ENCODE assay signal across 16 cellular contexts in genomic region chr14:69004731-69005431, GRCh38. TPM values are rescaled to one million over a fixed set of nuclear protein-coding genes. Genes with fewer than 3 reads are reported as not detected.
DNase-seq lines count a peak whose midpoint lies in the region; ATAC-seq lines count a peak whose summit lies in the region.
"Had no signal": no experiment of that assay in that cellular context is flagged by ENCODE, and none has a peak within 500 bp of the region (broad histone marks: within the 10 kb centered on the region; RNA-seq: fewer than 3 reads in every experiment).

No MANE protein-coding gene starts in this region.

- no peak overlapping the region for H3K23ac ChIP-seq in trophoblast cell (ENCODE audit: low read length)

- H4K91ac ChIP-seq in trophoblast cell (ENCODE audit: low read depth, low read length): peak overlapping the region; percentile 42

- no peak overlapping the region for H2AK5ac ChIP-seq in trophoblast cell (ENCODE audit: low read length)

- H2AFZ ChIP-seq in GM23248 (peak overlapping the region; percentile 75), trophoblast cell (ENCODE audit: insufficient read depth, low read length, poor library complexity) (no peak overlapping the region)

- peaks cover 17% of the 10 kb centered on the region for H3K4me1 Mint-ChIP-seq in T-helper 17 cell
- H3K4me1 Mint-ChIP-seq: activated CD8-positive, alpha-beta memory T cell treated with anti-CD3 and anti-CD28 coated beads, Interleukin-2, amount 10 ng/mL, durations not matched to agents 7 days and 5 days had no signal

- H4K12ac ChIP-seq in trophoblast cell (ENCODE audit: low read depth, low read length): no peak overlapping the region

- H2BK5ac ChIP-seq in trophoblast cell (ENCODE audit: low read depth, low read length, poor library complexity): no peak overlapping the region

- H3K27ac Mint-ChIP-seq in T-helper 17 cell: no peak overlapping the region
- H3K27ac Mint-ChIP-seq: activated CD8-positive, alpha-beta memory T cell treated with anti-CD3 and anti-CD28 coated beads, Interleukin-2, amount 10 ng/mL, durations not matched to agents 7 days and 5 days; activated naive CD4-positive, alpha-beta T cell treated with anti-CD3 and anti-CD28 coated beads, Interleukin-2, amount 50 U/mL, for 24 hours had no signal

- peak overlapping the region; percentile 41 for H3K14ac ChIP-seq in trophoblast cell (ENCODE audit: low read length)

- H2BK120ac ChIP-seq in trophoblast cell (ENCODE audit: insufficient read depth, low read length, poor library complexity): peak overlapping the region; percentile 53

- peak overlapping the region; percentile 65 for H3K9ac ChIP-seq in GM23248
- no peak overlapping the region for H3K9ac ChIP-seq in trophoblast cell (ENCODE audit: low read length)
- H3K9ac ChIP-seq: BLaER1 treated with 17β-estradiol and CSF1 and Interleukin-3, amounts not matched to agents 10 nM and 100 nM had no signal

- no peaks in the 10 kb centered on the region for H4K20me1 ChIP-seq in GM23248 (ENCODE audit: insufficient read depth)
- H4K20me1 ChIP-seq: BLaER1 treated with 17β-estradiol and CSF1 and Interleukin-3, amounts not matched to agents 10 nM and 100 nM had no signal

- H3K36me3 ChIP-seq in GM23248 (ENCODE audit: low read depth) (no peaks in the 10 kb centered on the region), trophoblast cell (ENCODE audit: control insufficient read depth in 1 of 2, insufficient read depth in 2 of 2, low read length in 2 of 2) (no peaks in the 10 kb centered on the region)
- H3K36me3 ChIP-seq: BLaER1 treated with 17β-estradiol and CSF1 and Interleukin-3, amounts not matched to agents 10 nM and 100 nM; colonic mucosa; gastrocnemius medialis; WERI-Rb-1 had no signal

- H3K4me3 Mint-ChIP-seq in T-helper 17 cell: peak overlapping the region; percentile 63
- H3K4me3 Mint-ChIP-seq: activated CD8-positive, alpha-beta memory T cell treated with anti-CD3 and anti-CD28 coated beads, Interleukin-2, amount 10 ng/mL, durations not matched to agents 7 days and 5 days; activated naive CD4-positive, alpha-beta T cell treated with anti-CD3 and anti-CD28 coated beads, Interleukin-2, amount 50 U/mL, for 24 hours had no signal

- no peaks in the 10 kb centered on the region for H3K9me2 ChIP-seq in GM23248 (ENCODE audit: insufficient read depth)

- peak; percentile 65 for DNase-seq in GM23248
- no peak for DNase-seq in T-helper 17 cell
- peak; percentile 58 for DNase-seq in fibroblast of peridontal ligament (ENCODE audit: extremely low read depth)
- no peak for DNase-seq in trophoblast cell
- DNase-seq in stimulated activated CD4-positive, alpha-beta T cell treated with anti-CD3 and anti-CD28 coated beads, Interleukin-4, amount 100 ng/mL, for 1 hour: no peak
- DNase-seq in activated gamma-delta T cell treated with Interleukin-2 at 50 U/mL for 16 hours: no peak
- DNase-seq: activated CD8-positive, alpha-beta memory T cell treated with anti-CD3 and anti-CD28 coated beads, Interleukin-2, amount 10 ng/mL, durations not matched to agents 7 days and 5 days; NCI-H1930; stimulated activated naive CD8-positive, alpha-beta T cell treated with anti-CD3 and anti-CD28 coated beads, Interleukin-15, Interleukin-2, amounts not matched to agents 100 U/mL and 50 U/mL, for 24 hours; WERI-Rb-1 had no signal

- ATAC-seq in T-helper 17 cell: no peak
- no peak for ATAC-seq in HG03520 (IDR thresholded peaks at IDR 0.05; ENCODE audit: unreplicated experiment)
- ATAC-seq in GM21447 (IDR thresholded peaks at IDR 0.05; ENCODE audit: unreplicated experiment): no peak
- ATAC-seq: activated CD8-positive, alpha-beta memory T cell treated with anti-CD3 and anti-CD28 coated beads, Interleukin-2, amount 10 ng/mL, durations not matched to agents 7 days and 5 days had no signal

- peaks cover 6% of the 10 kb centered on the region for H3K79me1 ChIP-seq in trophoblast cell (ENCODE audit: low read length)

- peak overlapping the region; percentile 23 for H3K4me3 ChIP-seq in GM23248
- no peak overlapping the region for H3K4me3 ChIP-seq in trophoblast cell (ENCODE audit: low read depth, low read length)
- H3K4me3 ChIP-seq: BLaER1 treated with 17β-estradiol and CSF1 and Interleukin-3, amounts not matched to agents 10 nM and 100 nM; colonic mucosa; gastrocnemius medialis had no signal

- peaks cover 13% of the 10 kb centered on the region; the same call in 1 of the 2 replicates for H3F3A ChIP-seq in GM23248 (ENCODE audit: insufficient read depth)

- H3K27ac ChIP-seq in GM23248 (peak overlapping the region; percentile 63), trophoblast cell (ENCODE audit: low read depth, low read length) (no peak overlapping the region)
- H3K27ac ChIP-seq: BLaER1 treated with 17β-estradiol and CSF1 and Interleukin-3, amounts not matched to agents 10 nM and 100 nM; colonic mucosa; gastrocnemius medialis; WERI-Rb-1 had no signal

- WGBS in GM23248 (ENCODE audit: low coverage in 1 of 2, low lambda C conversion rate in 2 of 2, missing lambda C conversion rate in 2 of 2), 2 experiments: 18 to 25% methylated on average over 7 of the region's 7 CpGs
- WGBS in trophoblast cell (ENCODE audit: extremely low coverage, insufficient coverage, insufficient read length): no CpG with 5 or more reads among the region's 7 CpGs

- in situ Hi-C loops in GM23248 (cut with MboI): no loop called here

- peaks cover 3% of the 10 kb centered on the region for H3K36me3 Mint-ChIP-seq in T-helper 17 cell (ENCODE audit: low read depth)
- H3K36me3 Mint-ChIP-seq: activated CD8-positive, alpha-beta memory T cell treated with anti-CD3 and anti-CD28 coated beads, Interleukin-2, amount 10 ng/mL, durations not matched to agents 7 days and 5 days; activated naive CD4-positive, alpha-beta T cell treated with anti-CD3 and anti-CD28 coated beads, Interleukin-2, amount 50 U/mL, for 24 hours had no signal

- peaks cover 23% of the 10 kb centered on the region for H3K27me3 Mint-ChIP-seq in T-helper 17 cell
- H3K27me3 Mint-ChIP-seq: activated naive CD4-positive, alpha-beta T cell treated with anti-CD3 and anti-CD28 coated beads, Interleukin-2, amount 50 U/mL, for 24 hours had no signal

- peak overlapping the region; percentile 71 for H3K4me2 ChIP-seq in GM23248 (ENCODE audit: unreplicated experiment)
- peak overlapping the region; percentile 9 for H3K4me2 ChIP-seq in trophoblast cell (ENCODE audit: low read length)
- H3K4me2 ChIP-seq: BLaER1 treated with 17β-estradiol and CSF1 and Interleukin-3, amounts not matched to agents 10 nM and 100 nM had no signal

- peaks cover 18% of the 10 kb centered on the region for H3K4me1 ChIP-seq in GM23248 (ENCODE audit: insufficient read depth)
- H3K4me1 ChIP-seq in trophoblast cell (ENCODE audit: control insufficient read depth in 1 of 2, insufficient read depth in 2 of 2, low read length in 2 of 2): peaks cover 20 to 30% of the 10 kb centered on the region in 2 experiments
- H3K4me1 ChIP-seq: BLaER1 treated with 17β-estradiol and CSF1 and Interleukin-3, amounts not matched to agents 10 nM and 100 nM; colonic mucosa; gastrocnemius medialis had no signal

- H3K79me2 ChIP-seq in GM23248 (ENCODE audit: insufficient read depth) (no peaks in the 10 kb centered on the region), trophoblast cell (ENCODE audit: control insufficient read depth, insufficient read depth, low read length, poor library complexity) (no peaks in the 10 kb centered on the region)

- peak overlapping the region; percentile 88 for H2BK12ac ChIP-seq in trophoblast cell (ENCODE audit: low read length)

- H3K4ac ChIP-seq in trophoblast cell (ENCODE audit: low read depth, low read length): no peak overlapping the region

- H3K9me3 ChIP-seq in GM23248 (ENCODE audit: low read depth) (no peaks in the 10 kb centered on the region), T-helper 17 cell (ENCODE audit: control insufficient read depth, low read length, poor library complexity, severe bottlenecking) (no peaks in the 10 kb centered on the region), trophoblast cell (ENCODE audit: insufficient read depth, low read depth, low read length) (no peaks in the 10 kb centered on the region)
- H3K9me3 ChIP-seq: BLaER1 treated with 17β-estradiol and CSF1 and Interleukin-3, amounts not matched to agents 10 nM and 100 nM; colonic mucosa; gastrocnemius medialis had no signal

- no peaks in the 10 kb centered on the region for H3K27me3 ChIP-seq in GM23248 (replicated peaks; ENCODE audit: insufficient read depth)
- no peaks in the 10 kb centered on the region for H3K27me3 ChIP-seq in trophoblast cell (ENCODE audit: insufficient read depth, low read length)
- H3K27me3 ChIP-seq: BLaER1 treated with 17β-estradiol and CSF1 and Interleukin-3, amounts not matched to agents 10 nM and 100 nM; colonic mucosa; gastrocnemius medialis had no signal

- peak overlapping the region; percentile 62 for H3K18ac ChIP-seq in trophoblast cell (ENCODE audit: low read length)

- peak overlapping the region; percentile 34 for H4K8ac ChIP-seq in trophoblast cell (ENCODE audit: low read depth, low read length)

RNA-seq across cellular contexts. Expression of gene ACTN1, which starts 25.8 kb away (rescaled TPM):
- 403 and 414 TPM in 2 replicates for total RNA-seq in GM23248 (2014; rRNA removed; shearing (Covaris generic))
- polyA plus RNA-seq in GM23248 (2016; fragmentation: Nextera tagmentation; extraction: Ambion mirVana): 593 and 597 TPM in 2 replicates
- total RNA-seq in T-helper 17 cell: 10 to 100 TPM; 36.8 to 88.9 TPM
- polyA plus RNA-seq in trophoblast cell (2013): 427 and 440 TPM in 2 replicates

Comparison
In these comparisons a context has a peak if more than half of its experiments do, and no peak if none do; other contexts are left out.
1. DNase-seq: peak in GM23248 (single experiment) and fibroblast of peridontal ligament (single experiment); none in T-helper 17 cell (0 of 3), trophoblast cell (0 of 2), stimulated activated CD4-positive, alpha-beta T cell treated with anti-CD3 and anti-CD28 coated beads, Interleukin-4, amount 100 ng/mL, for 1 hour (single experiment) and activated gamma-delta T cell treated with Interleukin-2 at 50 U/mL for 16 hours (single experiment).